In genomic region chr20:25083141-25083772, GRCh38 we compare ENCODE assay signal across 1 cellular context.
TF ChIP-seq lines count a peak whose summit lies in the region.

No MANE protein-coding gene starts in this region.

TF ChIP-seq in HCT116, 20 proteins besides CTCF, POLR2A, EP300 and RAD21 (continued from another document):
- TF ChIP-seq REST (IDR thresholded peaks at IDR 0.05; ENCODE audit: low read depth) = no peak
- TF ChIP-seq POLR2AphosphoS5 (IDR thresholded peaks at IDR 0.05; ENCODE audit: low read depth, low read length) = no peak
